ENCODE assay signal across 10 cellular contexts in genomic region chr20:63309261-63310071, GRCh38. TPM values are rescaled to one million over a fixed set of nuclear protein-coding genes. Genes with fewer than 3 reads are reported as not detected.
DNase-seq lines count a peak whose midpoint lies in the region; ATAC-seq, FAIRE-seq and TF ChIP-seq lines count a peak whose summit lies in the region.
"Had no signal": no experiment of that assay in that cellular context is flagged by ENCODE, and none has a peak within 500 bp of the region (broad histone marks: within the 10 kb centered on the region; RNA-seq: fewer than 3 reads in every experiment).

No MANE protein-coding gene starts in this region.

- no peak overlapping the region for H3K27ac Mint-ChIP-seq in osteocyte (ENCODE audit: unreplicated experiment)
- H3K27ac Mint-ChIP-seq: memory B cell had no signal

- H3K36me3 Mint-ChIP-seq in osteocyte (ENCODE audit: unreplicated experiment) = no peaks in the 10 kb centered on the region
- H3K36me3 Mint-ChIP-seq: memory B cell had no signal

- no peaks in the 10 kb centered on the region for H3K27me3 Mint-ChIP-seq in osteocyte (ENCODE audit: unreplicated experiment)

- peak; percentile 65 for TF ChIP-seq CTCF in fibroblast of mammary gland (conservative IDR thresholded peaks at IDR 0.05; ENCODE audit: control insufficient read depth, insufficient read depth, low read depth, low read length)
- TF ChIP-seq CTCF in osteocyte (IDR thresholded peaks at IDR 0.05) = peak; percentile 91

- no peak overlapping the region for H3K4me3 Mint-ChIP-seq in osteocyte (ENCODE audit: unreplicated experiment)
- H3K4me3 Mint-ChIP-seq: memory B cell had no signal

- H3K4me3 ChIP-seq in fibroblast of mammary gland (ENCODE audit: control insufficient read depth, low read depth, low read length) = no peak overlapping the region
- H3K4me3 ChIP-seq: SK-N-MC had no signal

- no peaks in the 10 kb centered on the region for H3K4me1 Mint-ChIP-seq in osteocyte (ENCODE audit: unreplicated experiment)
- H3K4me1 Mint-ChIP-seq: memory B cell had no signal

- no peaks in the 10 kb centered on the region for H3K9me3 Mint-ChIP-seq in osteocyte (ENCODE audit: unreplicated experiment)
- H3K9me3 Mint-ChIP-seq: memory B cell had no signal

- TF ChIP-seq POLR2A in GM12891 (IDR thresholded peaks at IDR 0.05; ENCODE audit: low read depth, low read length) (no peak), GM18505 (IDR thresholded peaks at IDR 0.05; ENCODE audit: borderline replicate concordance, extremely low read depth, insufficient read depth, insufficient read length) (no peak)

- ATAC-seq in GM18505 (IDR thresholded peaks at IDR 0.05; ENCODE audit: unreplicated experiment) = no peak

- DNase-seq in DMS53 treated with DMSO at 0.1 percent for 48 hours (lab: John Stamatoyannopoulos, UW; ENCODE audit: unreplicated experiment) (peak; percentile 7), HT-29 (ENCODE audit: low spot score) (peak; percentile 64), UCSD-AML1 (lab: John Stamatoyannopoulos, UW; ENCODE audit: unreplicated experiment) (peak; percentile 28), fibroblast of mammary gland (ENCODE audit: low read depth) (peak; percentile 20), osteocyte (ENCODE audit: extremely low spot score, unreplicated experiment) (no peak), NCI-H446 treated with DMSO at 0.1 percent for 48 hours (lab: John Stamatoyannopoulos, UW) (no peak), GM12891 (ENCODE audit: insufficient read length, low spot score) (no peak)

- FAIRE-seq in GM12891 (lab: Jason Lieb, UNC) = no peak

TF ChIP-seq in GM12891, 5 proteins besides CTCF, POLR2A, EP300 and RAD21:
- TF ChIP-seq PAX5 (IDR thresholded peaks at IDR 0.05; ENCODE audit: insufficient read depth, low read length, severe bottlenecking) = no peak

RNA-seq across cellular contexts. Expression of gene COL20A1, which starts 16.5 kb away (rescaled TPM):
- total RNA-seq in HT-29 (2014; rRNA removed; shearing (Covaris generic)) = 0.08 and 0.33 TPM in 2 replicates
- total RNA-seq in osteocyte = not detected in 2 replicates
- not detected for polyA plus RNA-seq in GM12891 (2012; ENCODE audit: low read depth, missing spikeins)

RNA-seq across cellular contexts. Expression of gene ARFGAP1, which starts 36.9 kb away (rescaled TPM):
- total RNA-seq in HT-29 (2014; rRNA removed; shearing (Covaris generic)) = 142 and 150 TPM in 2 replicates
- total RNA-seq in osteocyte = 116 and 119 TPM in 2 replicates
- polyA plus RNA-seq in GM12891 (2012; ENCODE audit: low read depth, missing spikeins) = 36.5 TPM

RNA-seq across cellular contexts. Expression of gene CHRNA4, which starts 51.7 kb away (rescaled TPM):
- total RNA-seq in HT-29 (2014; rRNA removed; shearing (Covaris generic)) = not detected in 2 replicates
- total RNA-seq in osteocyte = not detected in 2 replicates
- polyA plus RNA-seq in GM12891 (2012; ENCODE audit: low read depth, missing spikeins) = 0.41 TPM

RNA-seq across cellular contexts. Expression of gene NKAIN4, which starts 55.2 kb away (rescaled TPM):
- total RNA-seq in HT-29 (2014; rRNA removed; shearing (Covaris generic)) = not detected in 2 replicates
- 0.62 TPM in 1 of 2 replicates, not detected in the other for total RNA-seq in osteocyte
- not detected for polyA plus RNA-seq in GM12891 (2012; ENCODE audit: low read depth, missing spikeins)

Comparison
In these comparisons a context has a peak if more than half of its experiments do, and no peak if none do; other contexts are left out.
1. DNase-seq: peak in DMS53 treated with DMSO at 0.1 percent for 48 hours (single experiment), HT-29 (single experiment), UCSD-AML1 (single experiment) and fibroblast of mammary gland (single experiment); none in osteocyte (single experiment), NCI-H446 treated with DMSO at 0.1 percent for 48 hours (single experiment) and GM12891 (single experiment).